In genomic region chr5:132294728-132295504, GRCh38 we compare ENCODE assay signal across 8 cellular contexts. TPM values are rescaled to one million over a fixed set of nuclear protein-coding genes. Genes with fewer than 3 reads are reported as not detected.
DNase-seq lines count a peak whose midpoint lies in the region; ATAC-seq and TF ChIP-seq lines count a peak whose summit lies in the region.

No MANE protein-coding gene starts in this region.

- H3K9me3 Mint-ChIP-seq in activated B cell treated with CpG ODN at 0.5 μM for 24 hours: no peaks in the 10 kb centered on the region

- peaks cover 15% of the 10 kb centered on the region for H3K4me1 Mint-ChIP-seq in activated B cell treated with CpG ODN at 0.5 μM for 24 hours

- peak overlapping the region; percentile 62 for H3K4me3 ChIP-seq in Jurkat, Clone E6-1 (ENCODE audit: low read length)

- H3K36me3 Mint-ChIP-seq in activated B cell treated with CpG ODN at 0.5 μM for 24 hours (ENCODE audit: low read depth): no peaks in the 10 kb centered on the region

- intact Hi-C loops in activated B cell treated with CpG ODN at 0.5 μM for 24 hours (cut with micrococcal nuclease): loop anchor here (1.0 to 5.0 kb wide), 8 partner anchors 23 to 658 kb away; partner anchors contain the start of genes RAPGEF6 and SLC22A5

- POLR2A ChIA-PET in activated B cell treated with CpG ODN at 0.5 μM for 24 hours (lab: Charles Lee): interaction anchor here (1.5 to 2.3 kb wide), 3 partner anchors 63 to 201 kb away, joined by 9 to 11 read pairs (median 9); partner anchors contain the start of gene IRF1

- DNase-seq in NCI-H748 (lab: John Stamatoyannopoulos, UW; ENCODE audit: unreplicated experiment): peak; percentile 52
- no peak for DNase-seq in NCI-H748 treated with DMSO at 0.1 percent for 48 hours (lab: John Stamatoyannopoulos, UW)
- no peak for DNase-seq in Jurkat, Clone E6-1 (ENCODE audit: low read depth, low spot score)
- DNase-seq in activated B cell treated with CpG ODN at 0.5 μM for 24 hours: no peak
- DNase-seq in cerebellar cortex (ENCODE audit: low spot score): peak; percentile 25
- DNase-seq in left lobe of liver (ENCODE audit: low spot score): peak; percentile 68
- peak; percentile 66 to 77 for DNase-seq in stimulated activated CD4-positive, alpha-beta T cell treated with anti-CD3 and anti-CD28 coated beads, Interleukin-4, amount 100 ng/mL, for 48 hours (ENCODE audit: low read depth in 2 of 2)
- no peak for DNase-seq in cortex of kidney (lab: John Stamatoyannopoulos, UW)

- ATAC-seq in activated B cell treated with CpG ODN at 0.5 μM for 24 hours (ENCODE audit: low read depth): peak; percentile 40
- ATAC-seq in left lobe of liver: peak; percentile 4

- no peak for TF ChIP-seq CTCF in activated B cell treated with CpG ODN at 0.5 μM for 24 hours (IDR thresholded peaks at IDR 0.05)

- peak overlapping the region; percentile 87 for H3K4me3 Mint-ChIP-seq in activated B cell treated with CpG ODN at 0.5 μM for 24 hours

- CTCF ChIA-PET in activated B cell treated with CpG ODN at 0.5 μM for 24 hours (lab: Charles Lee): interaction anchor here (0.7 to 1.9 kb wide), 2 partner anchors 47 to 74 kb away, joined by 3 to 8 read pairs; partner anchors contain the start of gene SLC22A5

- H3K27ac Mint-ChIP-seq in activated B cell treated with CpG ODN at 0.5 μM for 24 hours: peak overlapping the region; percentile 7

- peaks cover 27% of the 10 kb centered on the region for H3K27me3 Mint-ChIP-seq in activated B cell treated with CpG ODN at 0.5 μM for 24 hours

RNA-seq across cellular contexts. Expression of gene SLC22A4, which starts 0.7 kb away (rescaled TPM):
- polyA plus RNA-seq in Jurkat, Clone E6-1 (2012; ENCODE audit: insufficient read depth, insufficient read length): not detected
- not detected in 2 replicates for total RNA-seq in activated B cell treated with CpG ODN at 0.5 μM for 24 hours
- 0.20 TPM for total RNA-seq in left lobe of liver

RNA-seq across cellular contexts. Expression of gene PDLIM4, which starts 37.4 kb away (rescaled TPM):
- polyA plus RNA-seq in Jurkat, Clone E6-1 (2012; ENCODE audit: insufficient read depth, insufficient read length): not detected
- not detected in 2 replicates for total RNA-seq in activated B cell treated with CpG ODN at 0.5 μM for 24 hours
- 0.88 TPM for total RNA-seq in left lobe of liver

Comparison
In these comparisons a context has a peak if more than half of its experiments do, and no peak if none do; other contexts are left out.
1. DNase-seq: peak in NCI-H748 (single experiment), cerebellar cortex (single experiment), left lobe of liver (single experiment) and stimulated activated CD4-positive, alpha-beta T cell treated with anti-CD3 and anti-CD28 coated beads, Interleukin-4, amount 100 ng/mL, for 48 hours (2 of 2); none in NCI-H748 treated with DMSO at 0.1 percent for 48 hours (single experiment), Jurkat, Clone E6-1 (single experiment), activated B cell treated with CpG ODN at 0.5 μM for 24 hours (single experiment) and cortex of kidney (single experiment).